19 cellular contexts compared by ENCODE assay signal in genomic region chr3:31962801-31963205, GRCh38. TPM values are rescaled to one million over a fixed set of nuclear protein-coding genes. Genes with fewer than 3 reads are reported as not detected.
DNase-seq lines count a peak whose midpoint lies in the region; ATAC-seq and TF ChIP-seq lines count a peak whose summit lies in the region.
"Had no signal": no experiment of that assay in that cellular context is flagged by ENCODE, and none has a peak within 500 bp of the region (broad histone marks: within the 10 kb centered on the region; RNA-seq: fewer than 3 reads in every experiment).

No MANE protein-coding gene starts in this region.

- H3K36me3 Mint-ChIP-seq in Calu3 (ENCODE audit: insufficient read depth, unreplicated experiment), result peaks cover 17% of the 10 kb centered on the region
- peaks cover 4% of the 10 kb centered on the region for H3K36me3 Mint-ChIP-seq in chondrocyte (ENCODE audit: low read depth)
- no peaks in the 10 kb centered on the region for H3K36me3 Mint-ChIP-seq in naive B cell
- no peaks in the 10 kb centered on the region for H3K36me3 Mint-ChIP-seq in type B pancreatic cell
- H3K36me3 Mint-ChIP-seq in activated CD8-positive, alpha-beta memory T cell treated with anti-CD3 and anti-CD28 coated beads, Interleukin-2, amount 10 ng/mL, durations not matched to agents 7 days and 5 days, result no peaks in the 10 kb centered on the region
- H3K36me3 Mint-ChIP-seq: brain had no signal

- no peaks in the 10 kb centered on the region for H3K9me3 Mint-ChIP-seq in Calu3 (ENCODE audit: low read depth, unreplicated experiment)
- no peaks in the 10 kb centered on the region for H3K9me3 Mint-ChIP-seq in chondrocyte (ENCODE audit: low read depth)
- H3K9me3 Mint-ChIP-seq in naive B cell, result peaks cover 0 to 2% (median 0%) of the 10 kb centered on the region in 7 donors
- H3K9me3 Mint-ChIP-seq in type B pancreatic cell, result no peaks in the 10 kb centered on the region
- H3K9me3 Mint-ChIP-seq in activated CD8-positive, alpha-beta memory T cell treated with anti-CD3 and anti-CD28 coated beads, Interleukin-2, amount 10 ng/mL, durations not matched to agents 7 days and 5 days (ENCODE audit: low read depth), result no peaks in the 10 kb centered on the region

- H3K4me1 Mint-ChIP-seq in Calu3 (ENCODE audit: low read depth, unreplicated experiment), result peaks cover 43% of the 10 kb centered on the region
- peaks cover 60% of the 10 kb centered on the region for H3K4me1 Mint-ChIP-seq in chondrocyte (ENCODE audit: low read depth)
- peaks cover 60 to 77% (median 73%) of the 10 kb centered on the region in 3 donors for H3K4me1 Mint-ChIP-seq in naive B cell
- peaks cover 37% of the 10 kb centered on the region for H3K4me1 Mint-ChIP-seq in type B pancreatic cell (ENCODE audit: unreplicated experiment)
- peaks cover 4% of the 10 kb centered on the region for H3K4me1 Mint-ChIP-seq in activated CD8-positive, alpha-beta memory T cell treated with anti-CD3 and anti-CD28 coated beads, Interleukin-2, amount 10 ng/mL, durations not matched to agents 7 days and 5 days

- no peaks in the 10 kb centered on the region for H3K27me3 Mint-ChIP-seq in Calu3 (ENCODE audit: unreplicated experiment)
- no peaks in the 10 kb centered on the region for H3K27me3 Mint-ChIP-seq in chondrocyte (ENCODE audit: low read depth)
- no peaks in the 10 kb centered on the region for H3K27me3 Mint-ChIP-seq in naive B cell
- H3K27me3 Mint-ChIP-seq in type B pancreatic cell, result no peaks in the 10 kb centered on the region
- H3K27me3 Mint-ChIP-seq in activated CD8-positive, alpha-beta memory T cell treated with anti-CD3 and anti-CD28 coated beads, Interleukin-2, amount 10 ng/mL, durations not matched to agents 7 days and 5 days, result peaks cover 14% of the 10 kb centered on the region

- BruUV-seq in Calu3 (replicated peaks; lab: Mats Ljungman, UMichigan), result no TSS peak

- DNase-seq in Calu3 (peak; percentile 51), LHCN-M2 (ENCODE audit: low read depth) (peak; percentile 78), chondrocyte (ENCODE audit: low spot score) (no peak), naive B cell (no peak), NCI-H1092 (lab: John Stamatoyannopoulos, UW) (no peak), type B pancreatic cell (ENCODE audit: extremely low spot score, unreplicated experiment) (no peak)
- DNase-seq in activated CD8-positive, alpha-beta memory T cell treated with anti-CD3 and anti-CD28 coated beads, Interleukin-2, amount 10 ng/mL, durations not matched to agents 7 days and 5 days, result no peak
- DNase-seq: activated CD8-positive, alpha-beta memory T cell treated with anti-CD3 and anti-CD28 coated beads for 24 hours; activated naive CD4-positive, alpha-beta T cell; effector CD4-positive, alpha-beta T cell; gastrocnemius medialis; midbrain; NCI-H2029; NCI-H82; nucleus accumbens; small intestine had no signal

- CTCF ChIA-PET in Calu3 (lab: Charles Lee), result no interaction called here
- CTCF ChIA-PET in activated CD8-positive, alpha-beta memory T cell treated with anti-CD3 and anti-CD28 coated beads, Interleukin-2, amount 10 ng/mL, durations not matched to agents 7 days and 5 days (lab: Charles Lee), result no interaction called here

- H3K27ac Mint-ChIP-seq in Calu3 (ENCODE audit: unreplicated experiment), result peak overlapping the region; percentile 91
- peak overlapping the region; percentile 82 for H3K27ac Mint-ChIP-seq in chondrocyte (ENCODE audit: unreplicated experiment)
- H3K27ac Mint-ChIP-seq in naive B cell, result peak overlapping the region in 4 of 6 donors; percentile 34 to 95 (median 68)
- H3K27ac Mint-ChIP-seq in type B pancreatic cell, result no peak overlapping the region
- H3K27ac Mint-ChIP-seq in activated CD8-positive, alpha-beta memory T cell treated with anti-CD3 and anti-CD28 coated beads, Interleukin-2, amount 10 ng/mL, durations not matched to agents 7 days and 5 days, result no peak overlapping the region
- H3K27ac Mint-ChIP-seq: brain had no signal

- intact Hi-C loops in Calu3 (cut with micrococcal nuclease; ENCODE audit: unreplicated experiment), result loop anchor here (2.0 kb wide), 1 partner anchor 14 kb away; no protein-coding TSS in a partner anchor

- no peak for TF ChIP-seq CTCF in Calu3 (IDR thresholded peaks at IDR 0.05; ENCODE audit: unreplicated experiment)
- no peak for TF ChIP-seq CTCF in chondrocyte (IDR thresholded peaks at IDR 0.05)
- no peak for TF ChIP-seq CTCF in type B pancreatic cell (conservative IDR thresholded peaks at IDR 0.05)

- H3K4me3 Mint-ChIP-seq in Calu3 (ENCODE audit: low read depth, unreplicated experiment) (peak overlapping the region; percentile 17), chondrocyte (ENCODE audit: unreplicated experiment) (no peak overlapping the region), naive B cell (peak overlapping the region in 7 of 8 donors; percentile 26 to 80 (median 76)), type B pancreatic cell (no peak overlapping the region)
- no peak overlapping the region for H3K4me3 Mint-ChIP-seq in activated CD8-positive, alpha-beta memory T cell treated with anti-CD3 and anti-CD28 coated beads, Interleukin-2, amount 10 ng/mL, durations not matched to agents 7 days and 5 days
- H3K4me3 Mint-ChIP-seq: brain had no signal

- ATAC-seq in naive B cell (ENCODE audit: low read depth in 2 of 2) (peak in 1 of 2 donors; percentile 13), GM21529 (IDR thresholded peaks at IDR 0.05; ENCODE audit: unreplicated experiment) (no peak)
- no peak for ATAC-seq in activated CD8-positive, alpha-beta memory T cell treated with anti-CD3 and anti-CD28 coated beads, Interleukin-2, amount 10 ng/mL, durations not matched to agents 7 days and 5 days
- ATAC-seq: gastrocnemius medialis, Right ventricle myocardium inferior had no signal

RNA-seq across cellular contexts. Expression of gene OSBPL10, which starts 18.3 kb away (rescaled TPM):
- total RNA-seq in Calu3 (2022) (53.3 and 74.7 TPM in 2 replicates), LHCN-M2 (2014; rRNA removed) (48.2 and 61.5 TPM in 2 replicates), chondrocyte (44.1 to 56.6 TPM (median 45.4 TPM) in 3 replicates), type B pancreatic cell (ENCODE audit: low replicate concordance) (24.4 and 43.6 TPM in 2 replicates)
- 13.4 TPM for polyA plus RNA-seq in LHCN-M2 (2012)
- 10 to 100 TPM; 28.7 to 65.6 (median 40.0) TPM for polyA plus RNA-seq in naive B cell (ENCODE audit: low read depth in 6 of 6)
- total RNA-seq in activated CD8-positive, alpha-beta memory T cell treated with anti-CD3 and anti-CD28 coated beads, Interleukin-2, amount 10 ng/mL, durations not matched to agents 7 days and 5 days, result 1 to 10 TPM in 1 of 2 experiments, under 1 TPM in 1; 0.26 to 2.3 TPM

RNA-seq across cellular contexts. Expression of gene ZNF860, which starts 18.7 kb away (rescaled TPM):
- total RNA-seq in Calu3 (2022) (7.5 and 11.8 TPM in 2 replicates), LHCN-M2 (2014; rRNA removed) (0.38 and 0.75 TPM in 2 replicates), chondrocyte (1.5 to 2.4 TPM (median 2.0 TPM) in 3 replicates), type B pancreatic cell (ENCODE audit: low replicate concordance) (2.8 and 7.1 TPM in 2 replicates)
- 0.17 TPM for polyA plus RNA-seq in LHCN-M2 (2012)
- polyA plus RNA-seq in naive B cell (ENCODE audit: low read depth in 6 of 6), result 10 to 100 TPM in 5 of 6 donors, 1 to 10 TPM in 1; 9.1 to 32.2 (median 12.2) TPM
- not detected for total RNA-seq in activated CD8-positive, alpha-beta memory T cell treated with anti-CD3 and anti-CD28 coated beads, Interleukin-2, amount 10 ng/mL, durations not matched to agents 7 days and 5 days

Comparison
In these comparisons a context has a peak if more than half of its experiments do, and no peak if none do; other contexts are left out.
1. DNase-seq: peak in Calu3 (single experiment) and LHCN-M2 (single experiment); none in chondrocyte (single experiment), naive B cell (single experiment), NCI-H1092 (single experiment), type B pancreatic cell (single experiment) and activated CD8-positive, alpha-beta memory T cell treated with anti-CD3 and anti-CD28 coated beads, Interleukin-2, amount 10 ng/mL, durations not matched to agents 7 days and 5 days (single experiment).
2. H3K27ac Mint-ChIP-seq: peak in Calu3 (single experiment), chondrocyte (single experiment) and naive B cell (4 of 6); none in type B pancreatic cell (single experiment) and activated CD8-positive, alpha-beta memory T cell treated with anti-CD3 and anti-CD28 coated beads, Interleukin-2, amount 10 ng/mL, durations not matched to agents 7 days and 5 days (single experiment).
3. H3K4me3 Mint-ChIP-seq: peak in Calu3 (single experiment) and naive B cell (7 of 8); none in chondrocyte (single experiment), type B pancreatic cell (single experiment) and activated CD8-positive, alpha-beta memory T cell treated with anti-CD3 and anti-CD28 coated beads, Interleukin-2, amount 10 ng/mL, durations not matched to agents 7 days and 5 days (single experiment).